Comparison of ENCODE assay signal across 1 cellular context in genomic region chrX:120561634-120562568, GRCh38.
A peak's percentile ranks its signal among the peaks of the same experiment; 100 is the strongest.
TF ChIP-seq lines count a peak whose summit lies in the region.

No MANE protein-coding gene starts in this region.

TF ChIP-seq in K562, 482 proteins besides CTCF, POLR2A, EP300 and RAD21 (continues in another document):
- TF ChIP-seq ZBTB40 (IDR thresholded peaks at IDR 0.05) = 0 out of 2 replicates have a peak, but pooled peaks have one; percentile 22
- no peak for TF ChIP-seq ZBTB40 (CRISPR knock-in tag; IDR thresholded peaks at IDR 0.05)
- no peak for TF ChIP-seq RBBP5 (IDR thresholded peaks at IDR 0.05; ENCODE audit: borderline replicate concordance, insufficient read depth, low read length, poor library complexity, severe bottlenecking)
- no peak for TF ChIP-seq EGR1 (conservative IDR thresholded peaks at IDR 0.05)
- peak; percentile 86; the same call in 1 of the 2 replicates for TF ChIP-seq SPI1 (IDR thresholded peaks at IDR 0.05; ENCODE audit: borderline replicate concordance, low read depth, low read length)
- 0 out of 2 replicates have a peak, but pooled peaks have one; percentile 22 for TF ChIP-seq NCOA6 (IDR thresholded peaks at IDR 0.05)
- TF ChIP-seq PBX2 (CRISPR knock-in tag; IDR thresholded peaks at IDR 0.05; ENCODE audit: low read depth) = no peak
- no peak for TF ChIP-seq PBX2 (tag; conservative IDR thresholded peaks at IDR 0.05; ENCODE audit: low read depth)
- TF ChIP-seq STAT5B (CRISPR knock-in tag; IDR thresholded peaks at IDR 0.05) = no peak
- peak; percentile 72 for TF ChIP-seq POLR2B (IDR thresholded peaks at IDR 0.05; ENCODE audit: low read depth, partially characterized antibody)
- TF ChIP-seq ZNF780A (CRISPR knock-in tag; IDR thresholded peaks at IDR 0.05) = no peak
- TF ChIP-seq BCOR (IDR thresholded peaks at IDR 0.05) = no peak
- TF ChIP-seq HNRNPH1 (optimal IDR thresholded peaks at IDR 0.05; ENCODE audit: low read depth, low read length) = no peak
- no peak for TF ChIP-seq ZFP1 (CRISPR knock-in tag; IDR thresholded peaks at IDR 0.05)
- TF ChIP-seq HNRNPK (IDR thresholded peaks at IDR 0.05; ENCODE audit: low read depth, low read length, poor library complexity, severe bottlenecking) = no peak
- TF ChIP-seq, protein P1, sequence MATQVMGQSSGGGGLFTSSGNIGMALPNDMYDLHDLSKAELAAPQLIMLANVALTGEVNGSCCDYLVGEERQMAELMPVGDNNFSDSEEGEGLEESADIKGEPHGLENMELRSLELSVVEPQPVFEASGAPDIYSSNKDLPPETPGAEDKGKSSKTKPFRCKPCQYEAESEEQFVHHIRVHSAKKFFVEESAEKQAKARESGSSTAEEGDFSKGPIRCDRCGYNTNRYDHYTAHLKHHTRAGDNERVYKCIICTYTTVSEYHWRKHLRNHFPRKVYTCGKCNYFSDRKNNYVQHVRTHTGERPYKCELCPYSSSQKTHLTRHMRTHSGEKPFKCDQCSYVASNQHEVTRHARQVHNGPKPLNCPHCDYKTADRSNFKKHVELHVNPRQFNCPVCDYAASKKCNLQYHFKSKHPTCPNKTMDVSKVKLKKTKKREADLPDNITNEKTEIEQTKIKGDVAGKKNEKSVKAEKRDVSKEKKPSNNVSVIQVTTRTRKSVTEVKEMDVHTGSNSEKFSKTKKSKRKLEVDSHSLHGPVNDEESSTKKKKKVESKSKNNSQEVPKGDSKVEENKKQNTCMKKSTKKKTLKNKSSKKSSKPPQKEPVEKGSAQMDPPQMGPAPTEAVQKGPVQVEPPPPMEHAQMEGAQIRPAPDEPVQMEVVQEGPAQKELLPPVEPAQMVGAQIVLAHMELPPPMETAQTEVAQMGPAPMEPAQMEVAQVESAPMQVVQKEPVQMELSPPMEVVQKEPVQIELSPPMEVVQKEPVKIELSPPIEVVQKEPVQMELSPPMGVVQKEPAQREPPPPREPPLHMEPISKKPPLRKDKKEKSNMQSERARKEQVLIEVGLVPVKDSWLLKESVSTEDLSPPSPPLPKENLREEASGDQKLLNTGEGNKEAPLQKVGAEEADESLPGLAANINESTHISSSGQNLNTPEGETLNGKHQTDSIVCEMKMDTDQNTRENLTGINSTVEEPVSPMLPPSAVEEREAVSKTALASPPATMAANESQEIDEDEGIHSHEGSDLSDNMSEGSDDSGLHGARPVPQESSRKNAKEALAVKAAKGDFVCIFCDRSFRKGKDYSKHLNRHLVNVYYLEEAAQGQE (CRISPR knock-in tag; IDR thresholded peaks at IDR 0.05; ENCODE audit: low read depth) = no peak
- TF ChIP-seq SUPT5H (IDR thresholded peaks at IDR 0.05) = peak; percentile 75
- TF ChIP-seq BACH1 (tag; IDR thresholded peaks at IDR 0.05) = 0 out of 2 replicates have a peak, but pooled peaks have one; percentile 4
- TF ChIP-seq BMI1 (IDR thresholded peaks at IDR 0.05; ENCODE audit: low read length) = no peak
- no peak for TF ChIP-seq CTCFL (IDR thresholded peaks at IDR 0.05; ENCODE audit: borderline replicate concordance, insufficient read depth, low read depth, low read length, poor library complexity, severe bottlenecking)
- TF ChIP-seq CUX1 (CRISPR knock-in tag; IDR thresholded peaks at IDR 0.05) = no peak
- TF ChIP-seq, protein P2, sequence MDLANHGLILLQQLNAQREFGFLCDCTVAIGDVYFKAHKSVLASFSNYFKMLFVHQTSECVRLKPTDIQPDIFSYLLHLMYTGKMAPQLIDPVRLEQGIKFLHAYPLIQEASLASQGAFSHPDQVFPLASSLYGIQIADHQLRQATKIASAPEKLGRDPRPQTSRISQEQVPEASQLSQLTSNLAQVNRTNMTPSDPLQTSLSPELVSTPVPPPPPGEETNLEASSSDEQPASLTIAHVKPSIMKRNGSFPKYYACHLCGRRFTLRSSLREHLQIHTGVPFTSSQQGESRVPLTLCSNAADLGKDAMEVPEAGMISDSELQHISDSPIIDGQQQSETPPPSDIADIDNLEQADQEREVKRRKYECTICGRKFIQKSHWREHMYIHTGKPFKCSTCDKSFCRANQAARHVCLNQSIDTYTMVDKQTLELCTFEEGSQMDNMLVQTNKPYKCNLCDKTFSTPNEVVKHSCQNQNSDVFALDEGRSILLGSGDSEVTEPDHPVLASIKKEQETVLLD (IDR thresholded peaks at IDR 0.05) = no peak
- TF ChIP-seq ZNF766 (CRISPR knock-in tag; conservative IDR thresholded peaks at IDR 0.05) = 0 out of 2 replicates have a peak, but pooled peaks have one; percentile 1
- TF ChIP-seq WHSC1 (IDR thresholded peaks at IDR 0.05; ENCODE audit: low read length) = no peak
- TF ChIP-seq ZBTB9 (CRISPR knock-in tag; IDR thresholded peaks at IDR 0.05) = no peak
